21 cellular contexts compared by ENCODE assay signal in the genomic region with DNA sequence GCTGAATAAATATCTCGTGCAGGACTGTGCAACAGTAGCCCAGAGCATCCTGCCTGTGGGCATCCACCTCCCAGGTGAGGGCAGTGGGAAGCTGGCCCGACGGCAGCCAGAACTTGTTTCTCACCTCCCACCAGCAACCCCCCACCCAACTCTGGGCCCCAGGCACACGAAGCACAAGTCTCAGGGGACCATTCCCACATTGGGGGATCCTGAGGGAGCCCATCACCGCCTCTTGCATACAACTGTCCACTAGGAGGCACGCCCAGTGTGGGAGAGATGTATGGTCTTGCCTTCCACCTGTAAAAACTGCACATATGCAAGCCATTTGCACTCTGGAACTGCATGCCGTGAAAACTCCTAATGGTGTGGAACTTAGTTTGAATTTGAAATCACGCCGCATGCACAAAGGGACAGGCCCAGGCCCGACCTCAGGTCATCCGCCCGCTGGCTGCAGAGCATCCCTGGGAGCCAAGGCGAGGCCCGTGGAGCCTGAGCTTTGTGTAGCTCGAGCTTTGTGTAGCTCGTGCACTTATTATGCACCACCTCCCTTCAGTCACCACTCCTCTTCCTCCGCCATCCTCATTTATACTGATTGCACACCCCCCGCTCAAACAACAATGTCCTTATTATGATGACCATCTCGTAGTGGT.
DNase-seq lines count a peak whose midpoint lies in the region; ATAC-seq and TF ChIP-seq lines count a peak whose summit lies in the region.
"Had no signal": no experiment of that assay in that cellular context is flagged by ENCODE, and none has a peak within 500 bp of the region (broad histone marks: within the 10 kb centered on the region; RNA-seq: fewer than 3 reads in every experiment).

No MANE protein-coding gene starts in this region.

- no TSS peak for BruUV-seq in Panc1 (replicated peaks; lab: Mats Ljungman, UMichigan)

- WGBS in neuronal stem cell (ENCODE audit: extremely low coverage in 2 of 2, insufficient read length in 2 of 2, insufficient replicate concordance in 1 of 2), 2 donors = no CpG with 5 or more reads among the region's 19 CpGs

- POLR2A ChIA-PET in Panc1 (lab: Charles Lee) = no interaction called here

- no peaks in the 10 kb centered on the region for H3K27me3 ChIP-seq in Panc1 (ENCODE audit: control insufficient read depth, insufficient read depth, low read length)
- H3K27me3 ChIP-seq in neuronal stem cell (ENCODE audit: control insufficient read depth in 3 of 3, insufficient read depth in 3 of 3, low read depth in 1 of 3, low read length in 3 of 3) = no peaks in the 10 kb centered on the region
- H3K27me3 ChIP-seq: MG63, upper lobe of right lung had no signal

- no peak overlapping the region for H3K23ac ChIP-seq in neuronal stem cell (ENCODE audit: low read depth, low read length, poor library complexity)

- no peak overlapping the region for H4K91ac ChIP-seq in neuronal stem cell (ENCODE audit: low read depth, low read length, poor library complexity)

- H3K4me1 ChIP-seq in Panc1 (ENCODE audit: control insufficient read depth, insufficient read depth, low read length) (no peaks in the 10 kb centered on the region), neuronal stem cell (ENCODE audit: control insufficient read depth in 2 of 2, insufficient read depth in 1 of 2, low read depth in 1 of 2, low read length in 2 of 2) (peaks cover 0 to 3% of the 10 kb centered on the region in 2 donors)
- H3K4me1 ChIP-seq: upper lobe of right lung had no signal

- no peak overlapping the region for H3K4me2 ChIP-seq in neuronal stem cell (ENCODE audit: insufficient read depth, low read length, poor library complexity, severe bottlenecking)

- no peak overlapping the region for H2AK5ac ChIP-seq in neuronal stem cell (ENCODE audit: low read depth, low read length)

- H3K9me3 ChIP-seq in Panc1 (ENCODE audit: control insufficient read depth, insufficient read depth, low read depth, low read length) (no peaks in the 10 kb centered on the region), neuronal stem cell (replicated peaks in 1 of 2; ENCODE audit: control insufficient read depth in 2 of 2, insufficient read depth in 1 of 2, low read depth in 1 of 2, low read length in 2 of 2) (no peaks in the 10 kb centered on the region)
- H3K9me3 ChIP-seq: MG63, upper lobe of right lung had no signal

- H3K14ac ChIP-seq in neuronal stem cell (ENCODE audit: low read length) = peak overlapping the region; percentile 41

- H3K18ac ChIP-seq in neuronal stem cell (ENCODE audit: low read length) = no peak overlapping the region

- no peak overlapping the region for H3K9ac ChIP-seq in neuronal stem cell (ENCODE audit: low read depth, low read length, poor library complexity)

- ATAC-seq in Panc1 = 0 out of 2 replicates have a peak, but pooled peaks have one; percentile 36
- ATAC-seq: activated naive CD8-positive, alpha-beta T cell treated with anti-CD3 and anti-CD28 coated beads, Interleukin-2, amount 50 U/mL, for 24 hours; naive thymus-derived CD4-positive, alpha-beta T cell; upper lobe of right lung had no signal

- in situ Hi-C loops in Panc1 (cut with HindIII; ENCODE audit: low pct_unique_long_range_greater_than_20kb, low sequenced_read_pairs) = no loop called here
- in situ Hi-C loops in KBM-7 (cut with MboI; ENCODE audit: low pct_unique_long_range_greater_than_20kb, low sequenced_read_pairs) = no loop called here

- H2BK12ac ChIP-seq in neuronal stem cell (ENCODE audit: low read length) = no peak overlapping the region

- no peak overlapping the region for H3K27ac ChIP-seq in Panc1 (ENCODE audit: low read length)
- H3K27ac ChIP-seq in neuronal stem cell (replicated peaks; ENCODE audit: low read length) = no peak overlapping the region
- H3K27ac ChIP-seq: upper lobe of right lung had no signal

- intact Hi-C loops in Panc1 (cut with micrococcal nuclease; ENCODE audit: unreplicated experiment) = no loop called here

- DNase-seq in DMS 273 (lab: John Stamatoyannopoulos, UW; ENCODE audit: unreplicated experiment) = peak; percentile 37
- DNase-seq in DMS 273 treated with DMSO at 0.1 percent for 48 hours (lab: John Stamatoyannopoulos, UW) = no peak
- no peak for DNase-seq in Panc1 (ENCODE audit: low read depth, low spot score)
- DNase-seq in fibroblast of pulmonary artery (ENCODE audit: low read depth) = no peak
- DNase-seq in neuronal stem cell (ENCODE audit: low spot score) = no peak
- DNase-seq in KBM-7 = no peak
- no peak for DNase-seq in NCI-H226
- DNase-seq in SW480 (ENCODE audit: low spot score) = no peak
- DNase-seq: activated CD4-positive, alpha-beta T cell treated with anti-CD3 and anti-CD28 coated beads, Interleukin-2, amount 50 U/mL, for 48 hours; activated naive CD8-positive, alpha-beta T cell treated with anti-CD3 and anti-CD28 coated beads, Interleukin-2, amount 50 U/mL, for 24 hours; activated T-cell treated with anti-CD3 and anti-CD28 coated beads, Interleukin-2, amount 50 U/mL, for 48 hours; C1 segment of cervical spinal cord; caudate nucleus; effector CD8-positive, alpha-beta T cell; foreskin melanocyte; HCEC 1CT; MG63; naive thymus-derived CD4-positive, alpha-beta T cell; NCI-H187 treated with DMSO at 0.1 percent for 48 hours; stimulated activated CD4-positive, alpha-beta T cell treated with anti-CD3 and anti-CD28 coated beads, Interleukin-12 subunit alpha, Interleukin-12 subunit beta, amount 100 ng/mL, for 4 hours; upper lobe of right lung had no signal

- TF ChIP-seq CTCF in Panc1 (IDR thresholded peaks at IDR 0.05) (no peak), fibroblast of pulmonary artery (IDR thresholded peaks at IDR 0.05; ENCODE audit: low read length, missing control alignments) (peak; percentile 6)

- no peak overlapping the region for H2BK120ac ChIP-seq in neuronal stem cell (ENCODE audit: low read depth, low read length)

- no peak overlapping the region for H3K4ac ChIP-seq in neuronal stem cell (ENCODE audit: low read length)

- CTCF ChIA-PET in Panc1 (lab: Charles Lee) = no interaction called here

- no peak overlapping the region for H2AFZ ChIP-seq in neuronal stem cell (ENCODE audit: low read length)

- H3K4me3 ChIP-seq in Panc1 (ENCODE audit: low read depth in 2 of 2, low read length in 2 of 2) (no peak overlapping the region), fibroblast of pulmonary artery (replicated peaks; ENCODE audit: low read depth, low read length) (no peak overlapping the region), neuronal stem cell (ENCODE audit: low read length in 2 of 2) (peak overlapping the region in 1 of 2 donors; percentile 34)
- H3K4me3 ChIP-seq: MG63, upper lobe of right lung had no signal

- H2BK5ac ChIP-seq in neuronal stem cell (ENCODE audit: low read length) = no peak overlapping the region

- no peaks in the 10 kb centered on the region for H3K79me1 ChIP-seq in neuronal stem cell (ENCODE audit: low read depth, low read length)

- no peak overlapping the region for H2BK15ac ChIP-seq in neuronal stem cell (ENCODE audit: low read length)

- no peaks in the 10 kb centered on the region for H3K36me3 ChIP-seq in Panc1 (ENCODE audit: control insufficient read depth, insufficient read depth, low read length)
- H3K36me3 ChIP-seq in neuronal stem cell (replicated peaks in 1 of 2; ENCODE audit: control insufficient read depth in 2 of 2, insufficient read depth in 2 of 2, low read length in 2 of 2) = peaks cover 9 to 42% of the 10 kb centered on the region in 2 donors

- peak overlapping the region; percentile 52 for H4K8ac ChIP-seq in neuronal stem cell (ENCODE audit: low read depth, low read length)
